30 cellular contexts compared by ENCODE assay signal in the genomic region with DNA sequence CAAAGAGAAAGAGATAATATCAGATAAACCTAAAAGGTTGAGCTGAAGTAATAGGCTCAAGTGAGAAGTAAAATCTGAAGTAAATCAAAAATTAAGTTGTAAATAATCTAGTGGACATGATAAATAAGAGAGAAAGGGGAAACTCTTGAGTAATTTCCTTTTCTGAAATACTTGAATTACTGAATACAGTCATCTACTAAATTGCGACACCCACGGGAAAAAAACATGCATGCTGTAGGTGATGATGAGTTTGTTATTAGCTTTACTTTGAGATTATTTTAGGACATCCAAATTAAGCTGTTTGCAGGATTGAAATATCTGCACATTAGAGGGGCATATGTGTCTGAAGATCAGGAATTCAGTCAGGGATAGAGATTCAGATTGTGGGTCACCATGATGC. TPM values are rescaled to one million over a fixed set of nuclear protein-coding genes. Genes with fewer than 3 reads are reported as not detected.
DNase-seq lines count a peak whose midpoint lies in the region; ATAC-seq and TF ChIP-seq lines count a peak whose summit lies in the region.
"Had no signal": no experiment of that assay in that cellular context is flagged by ENCODE, and none has a peak within 500 bp of the region (broad histone marks: within the 10 kb centered on the region; RNA-seq: fewer than 3 reads in every experiment).

No MANE protein-coding gene starts in this region.

- H3K9me2 ChIP-seq in GM23248 (ENCODE audit: insufficient read depth), result no peaks in the 10 kb centered on the region

- ATAC-seq in HG03571 (IDR thresholded peaks at IDR 0.05; ENCODE audit: unreplicated experiment) (no peak), left colon (no peak)
- ATAC-seq: activated CD8-positive, alpha-beta T cell treated with anti-CD3 and anti-CD28 coated beads for 36 hours; activated T-cell treated with anti-CD3 and anti-CD28 coated beads, Interleukin-2, amount 50 U/mL, for 4 hours; foreskin keratinocyte; natural killer cell; PC-3 had no signal

- H3K27me3 ChIP-seq in GM23248 (replicated peaks; ENCODE audit: insufficient read depth), result no peaks in the 10 kb centered on the region
- no peaks in the 10 kb centered on the region for H3K27me3 ChIP-seq in spleen (replicated peaks in 1 of 7)
- no peaks in the 10 kb centered on the region for H3K27me3 ChIP-seq in neural progenitor cell
- H3K27me3 ChIP-seq: ascending aorta, foreskin keratinocyte, sigmoid colon, transverse colon had no signal

- no peaks in the 10 kb centered on the region for H3K36me3 Mint-ChIP-seq in neural progenitor cell
- H3K36me3 Mint-ChIP-seq: natural killer cell had no signal

- H3K4me1 Mint-ChIP-seq in neural progenitor cell, result no peaks in the 10 kb centered on the region
- H3K4me1 Mint-ChIP-seq: endodermal cell, natural killer cell had no signal

- H3K79me2 ChIP-seq in GM23248 (ENCODE audit: insufficient read depth) (no peaks in the 10 kb centered on the region), neural progenitor cell (ENCODE audit: low read depth) (no peaks in the 10 kb centered on the region)
- H3K79me2 ChIP-seq: parathyroid adenoma had no signal

- H3K4me2 ChIP-seq in GM23248 (ENCODE audit: unreplicated experiment), result peak overlapping the region; percentile 28
- no peak overlapping the region for H3K4me2 ChIP-seq in neural progenitor cell

- H2AFZ ChIP-seq in GM23248 (peak overlapping the region; percentile 6; the same call in 1 of the 2 replicates), neural progenitor cell (replicated peaks) (no peak overlapping the region)
- H2AFZ ChIP-seq: parathyroid adenoma had no signal

- no peaks in the 10 kb centered on the region for H4K20me1 ChIP-seq in GM23248 (ENCODE audit: insufficient read depth)
- H4K20me1 ChIP-seq in neural progenitor cell (ENCODE audit: low read depth), result no peaks in the 10 kb centered on the region

- H3K36me3 ChIP-seq in GM23248 (ENCODE audit: low read depth) (no peaks in the 10 kb centered on the region), spleen (no peaks in the 10 kb centered on the region), neural progenitor cell (no peaks in the 10 kb centered on the region)
- H3K36me3 ChIP-seq: ascending aorta, sigmoid colon, transverse colon had no signal

- H3K27ac Mint-ChIP-seq in neural progenitor cell, result no peak overlapping the region
- H3K27ac Mint-ChIP-seq: activated CD8-positive, alpha-beta T cell treated with anti-CD3 and anti-CD28 coated beads for 36 hours; activated naive CD4-positive, alpha-beta T cell treated with anti-CD3 and anti-CD28 coated beads for 36 hours; endodermal cell; natural killer cell; stimulated activated naive CD8-positive, alpha-beta T cell treated with anti-CD3 and anti-CD28 coated beads, Interleukin-15, Interleukin-2, amounts not matched to agents 100 ng/mL and 50 ng/mL, for 24 hours had no signal

- no peaks in the 10 kb centered on the region for H3K27me3 Mint-ChIP-seq in neural progenitor cell (ENCODE audit: insufficient read depth, low read depth)
- H3K27me3 Mint-ChIP-seq: stimulated activated naive CD8-positive, alpha-beta T cell treated with anti-CD3 and anti-CD28 coated beads, Interleukin-15, Interleukin-2, amounts not matched to agents 100 ng/mL and 50 ng/mL, for 24 hours had no signal

- DNase-seq in GM23248 (peak; percentile 70), NOMO-1 treated with dmso at 0.1 percent for 144 hours (lab: John Stamatoyannopoulos, UW; ENCODE audit: unreplicated experiment) (peak; percentile 31), fibroblast of gingiva (ENCODE audit: low read depth) (peak; percentile 43), spleen (no peak), neural progenitor cell (ENCODE audit: low spot score) (no peak), left colon (no peak)
- DNase-seq: activated CD8-positive, alpha-beta T cell treated with anti-CD3 and anti-CD28 coated beads for 36 hours; activated naive CD4-positive, alpha-beta T cell treated with anti-CD3 and anti-CD28 coated beads for 36 hours; activated T-cell treated with anti-CD3 and anti-CD28 coated beads, Interleukin-2, amount 50 U/mL, for 4 hours; endodermal cell; hippocampal formation; KBM-7; kidney; natural killer cell; NCI-H1105 treated with DMSO at 0.1 percent for 48 hours; NCI-H69; PC-3; sigmoid colon; stimulated activated CD4-positive, alpha-beta T cell treated with anti-CD3 and anti-CD28 coated beads, Interleukin-1b, Interleukin-23, amount 100 ng/mL, for 48 hours; transverse colon had no signal

- WGBS in GM23248 (ENCODE audit: low coverage in 1 of 2, low lambda C conversion rate in 2 of 2, missing lambda C conversion rate in 2 of 2), 2 experiments, result 9 to 12% methylated on average over 2 of the region's 2 CpGs
- WGBS in spleen, 5 donors, result 44 to 76% (median 53%) methylated on average over 2 of the region's 2 CpGs

- H3K4me3 Mint-ChIP-seq in neural progenitor cell, result no peak overlapping the region
- H3K4me3 Mint-ChIP-seq: activated CD8-positive, alpha-beta T cell treated with anti-CD3 and anti-CD28 coated beads for 36 hours; activated naive CD4-positive, alpha-beta T cell treated with anti-CD3 and anti-CD28 coated beads for 36 hours; activated T-cell treated with anti-CD3 and anti-CD28 coated beads, Interleukin-2, amount 50 U/mL, for 4 hours; endodermal cell; natural killer cell; stimulated activated naive CD8-positive, alpha-beta T cell treated with anti-CD3 and anti-CD28 coated beads, Interleukin-15, Interleukin-2, amounts not matched to agents 100 ng/mL and 50 ng/mL, for 24 hours had no signal

- intact Hi-C loops in spleen (cut with DNase I; ENCODE audit: low total_unique reads), result no loop called here
- intact Hi-C loops in left colon (cut with DNase I, micrococcal nuclease), result no loop called here

- H3K27ac ChIP-seq in GM23248, result no peak overlapping the region
- peak overlapping the region in 6 of 8 donors; percentile 1 to 82 (median 57) for H3K27ac ChIP-seq in spleen
- H3K27ac ChIP-seq in neural progenitor cell, result no peak overlapping the region
- H3K27ac ChIP-seq: ascending aorta, foreskin keratinocyte, parathyroid adenoma, sigmoid colon, transverse colon had no signal

- H3K4me1 ChIP-seq in GM23248 (ENCODE audit: insufficient read depth) (peaks cover 9% of the 10 kb centered on the region), spleen (peaks cover 0 to 4% (median 0%) of the 10 kb centered on the region in 6 donors), neural progenitor cell (peaks cover 2% of the 10 kb centered on the region)
- H3K4me1 ChIP-seq: ascending aorta, foreskin keratinocyte, parathyroid adenoma, sigmoid colon, transverse colon had no signal

- in situ Hi-C loops in GM23248 (cut with MboI), result no loop called here

- TF ChIP-seq POLR2A in spleen (IDR thresholded peaks at IDR 0.05), result no peak

- no peak overlapping the region for H3K4me3 ChIP-seq in GM23248
- no peak overlapping the region for H3K4me3 ChIP-seq in spleen
- H3K4me3 ChIP-seq in neural progenitor cell, result no peak overlapping the region
- H3K4me3 ChIP-seq: ascending aorta, sigmoid colon, transverse colon had no signal

- no peak for TF ChIP-seq CTCF in spleen (IDR thresholded peaks at IDR 0.05 in 8 of 11, conservative IDR thresholded peaks at IDR 0.05 in 3 of 11)
- TF ChIP-seq CTCF in neural progenitor cell (IDR thresholded peaks at IDR 0.05), result no peak

- H3K9ac ChIP-seq in GM23248 (no peak overlapping the region), neural progenitor cell (no peak overlapping the region)
- H3K9ac ChIP-seq: parathyroid adenoma had no signal

- H3K9me3 Mint-ChIP-seq in neural progenitor cell, result no peaks in the 10 kb centered on the region
- H3K9me3 Mint-ChIP-seq: activated CD8-positive, alpha-beta T cell treated with anti-CD3 and anti-CD28 coated beads for 36 hours; activated naive CD4-positive, alpha-beta T cell treated with anti-CD3 and anti-CD28 coated beads for 36 hours; activated T-cell treated with anti-CD3 and anti-CD28 coated beads, Interleukin-2, amount 50 U/mL, for 4 hours; endodermal cell; natural killer cell; stimulated activated naive CD8-positive, alpha-beta T cell treated with anti-CD3 and anti-CD28 coated beads, Interleukin-15, Interleukin-2, amounts not matched to agents 100 ng/mL and 50 ng/mL, for 24 hours had no signal

- H3K9me3 ChIP-seq in GM23248 (ENCODE audit: low read depth), result no peaks in the 10 kb centered on the region
- no peaks in the 10 kb centered on the region for H3K9me3 ChIP-seq in spleen
- no peaks in the 10 kb centered on the region for H3K9me3 ChIP-seq in neural progenitor cell (ENCODE audit: low read depth)
- H3K9me3 ChIP-seq: ascending aorta, sigmoid colon, transverse colon had no signal

- H3F3A ChIP-seq in GM23248 (ENCODE audit: insufficient read depth), result no peaks in the 10 kb centered on the region
- no peaks in the 10 kb centered on the region for H3F3A ChIP-seq in neural progenitor cell (ENCODE audit: low read depth)

RNA-seq across cellular contexts. Expression of a gene that starts 50.0 kb away (rescaled TPM):
- total RNA-seq in GM23248 (2014; rRNA removed; shearing (Covaris generic)), result not detected in 2 replicates
- polyA plus RNA-seq in GM23248 (2016; fragmentation: Nextera tagmentation; extraction: Ambion mirVana) (not detected in 2 replicates), spleen (not detected)
- total RNA-seq in spleen (not detected), neural progenitor cell (ENCODE audit: low replicate concordance) (not detected in 2 replicates), left colon (not detected)
- total RNA-seq: activated CD8-positive, alpha-beta T cell treated with anti-CD3 and anti-CD28 coated beads for 36 hours; activated naive CD4-positive, alpha-beta T cell treated with anti-CD3 and anti-CD28 coated beads for 36 hours; activated T-cell treated with anti-CD3 and anti-CD28 coated beads, Interleukin-2, amount 50 U/mL, for 4 hours; ascending aorta; cerebellum; endodermal cell; kidney; mesenteric fat pad; natural killer cell; PC-3; sigmoid colon; SK-MEL-5; T-helper 2 cell treated with Interferon-gamma antibody and Interleukin-4, amounts not matched to agents 100 ng/mL and 5 ng/mL, for 36 hours; transverse colon had no signal
- polyA plus RNA-seq: BJ, sigmoid colon had no signal

Comparison
In these comparisons a context has a peak if more than half of its experiments do, and no peak if none do; other contexts are left out.
1. DNase-seq: peak in GM23248 (single experiment), NOMO-1 treated with dmso at 0.1 percent for 144 hours (single experiment) and fibroblast of gingiva (single experiment); none in spleen (single experiment), neural progenitor cell (single experiment) and left colon (0 of 2).
2. H3K27ac ChIP-seq: peak in spleen (6 of 8); none in GM23248 (single experiment) and neural progenitor cell (single experiment).